ENCODE assay signal across 7 cellular contexts in genomic region chr1:235867903-235868469, GRCh38. TPM values are rescaled to one million over a fixed set of nuclear protein-coding genes. Genes with fewer than 3 reads are reported as not detected.
DNase-seq lines count a peak whose midpoint lies in the region; ATAC-seq and TF ChIP-seq lines count a peak whose summit lies in the region.

No MANE protein-coding gene starts in this region.

- POLR2A ChIA-PET in activated CD8-positive, alpha-beta T cell treated with anti-CD3 and anti-CD28 coated beads, Interleukin-2, amount 10 ng/mL, durations not matched to agents 7 days and 5 days (lab: Charles Lee), result interaction anchor here (0.6 to 4.8 kb wide), 15 partner anchors 9 to 349 kb away, joined by 3 to 65 read pairs (median 4); no protein-coding TSS in a partner anchor

- ATAC-seq in GM19372 (IDR thresholded peaks at IDR 0.05; ENCODE audit: low read depth, unreplicated experiment) (peak; percentile 22), HG03378 (IDR thresholded peaks at IDR 0.05; ENCODE audit: unreplicated experiment) (peak; percentile 53)
- peak; percentile 20 for ATAC-seq in activated CD8-positive, alpha-beta T cell treated with anti-CD3 and anti-CD28 coated beads, Interleukin-2, amount 10 ng/mL, durations not matched to agents 7 days and 5 days

- no peak for TF ChIP-seq RAD21 in liver (IDR thresholded peaks at IDR 0.05)

- peaks cover 32% of the 10 kb centered on the region for H3K4me1 Mint-ChIP-seq in activated CD8-positive, alpha-beta T cell treated with anti-CD3 and anti-CD28 coated beads, Interleukin-2, amount 10 ng/mL, durations not matched to agents 7 days and 5 days (ENCODE audit: low read depth)

- H3K36me3 ChIP-seq in liver (ENCODE audit: control insufficient read depth in 4 of 4, insufficient read depth in 3 of 4, low read depth in 1 of 4, low read length in 3 of 4) (no peaks in the 10 kb centered on the region), vagina (no peaks in the 10 kb centered on the region)

- H3K4me3 ChIP-seq in liver (ENCODE audit: low read depth in 1 of 3, low read length in 3 of 3), result no peak overlapping the region
- no peak overlapping the region for H3K4me3 ChIP-seq in vagina

- H3K27me3 Mint-ChIP-seq in activated CD8-positive, alpha-beta T cell treated with anti-CD3 and anti-CD28 coated beads, Interleukin-2, amount 10 ng/mL, durations not matched to agents 7 days and 5 days (ENCODE audit: low read depth), result no peaks in the 10 kb centered on the region

- H3K27ac ChIP-seq in liver (ENCODE audit: low read depth in 1 of 2, low read length in 2 of 2) (peak overlapping the region; percentile 71 to 92), vagina (peak overlapping the region; percentile 99)

- TF ChIP-seq CTCF in liver (IDR thresholded peaks at IDR 0.05; ENCODE audit: low read depth, low read length, missing input control), result no peak
- TF ChIP-seq CTCF in vagina (IDR thresholded peaks at IDR 0.05), result no peak

- DNase-seq in activated CD8-positive, alpha-beta T cell treated with anti-CD3 and anti-CD28 coated beads, Interleukin-2, amount 10 ng/mL, durations not matched to agents 7 days and 5 days, result peak; percentile 55
- no peak for DNase-seq in vagina (ENCODE audit: extremely low spot score in 2 of 2)
- no peak for DNase-seq in NCI-H446 treated with DMSO at 0.1 percent for 48 hours (lab: John Stamatoyannopoulos, UW)
- no peak for DNase-seq in OCI-M2 (lab: John Stamatoyannopoulos, UW; ENCODE audit: unreplicated experiment)

- peak overlapping the region; percentile 86 for H3K4me3 Mint-ChIP-seq in activated CD8-positive, alpha-beta T cell treated with anti-CD3 and anti-CD28 coated beads, Interleukin-2, amount 10 ng/mL, durations not matched to agents 7 days and 5 days

- CTCF ChIA-PET in activated CD8-positive, alpha-beta T cell treated with anti-CD3 and anti-CD28 coated beads, Interleukin-2, amount 10 ng/mL, durations not matched to agents 7 days and 5 days (lab: Charles Lee), result interaction anchor here (1.0 to 9.6 kb wide), 6 partner anchors 9 to 105 kb away, joined by 3 to 190 read pairs (median 5); no protein-coding TSS in a partner anchor

- no peaks in the 10 kb centered on the region for H3K27me3 ChIP-seq in liver (ENCODE audit: control insufficient read depth in 4 of 4, insufficient read depth in 4 of 4, low read length in 3 of 4)
- no peaks in the 10 kb centered on the region for H3K27me3 ChIP-seq in vagina

- peak overlapping the region in 1 of 2 donors; percentile 59 for H3K9ac ChIP-seq in liver (ENCODE audit: low read depth in 1 of 2, low read length in 2 of 2)

- WGBS in liver, result 70% methylated on average over 9 of the region's 9 CpGs

- no peak for TF ChIP-seq POLR2A in vagina (IDR thresholded peaks at IDR 0.05)

- peaks cover 0 to 25% (median 8%) of the 10 kb centered on the region in 4 donors for H3K4me1 ChIP-seq in liver (ENCODE audit: control insufficient read depth in 4 of 4, insufficient read depth in 4 of 4, low read length in 3 of 4)
- H3K4me1 ChIP-seq in vagina, result peaks cover 34% of the 10 kb centered on the region

- H3K9me3 ChIP-seq in liver (ENCODE audit: control insufficient read depth in 4 of 4, low read length in 3 of 4) (no peaks in the 10 kb centered on the region), vagina (no peaks in the 10 kb centered on the region)

- H3K9me3 Mint-ChIP-seq in activated CD8-positive, alpha-beta T cell treated with anti-CD3 and anti-CD28 coated beads, Interleukin-2, amount 10 ng/mL, durations not matched to agents 7 days and 5 days (ENCODE audit: insufficient read depth), result no peaks in the 10 kb centered on the region

- peak overlapping the region; percentile 96 for H3K27ac Mint-ChIP-seq in activated CD8-positive, alpha-beta T cell treated with anti-CD3 and anti-CD28 coated beads, Interleukin-2, amount 10 ng/mL, durations not matched to agents 7 days and 5 days

- intact Hi-C loops in vagina (cut with DNase I), result loop anchor here (10.0 kb wide), 2 partner anchors 47 to 107 kb away; no protein-coding TSS in a partner anchor

- peaks cover 5% of the 10 kb centered on the region for H3K36me3 Mint-ChIP-seq in activated CD8-positive, alpha-beta T cell treated with anti-CD3 and anti-CD28 coated beads, Interleukin-2, amount 10 ng/mL, durations not matched to agents 7 days and 5 days (ENCODE audit: low read depth)

TF ChIP-seq in liver, 16 proteins besides CTCF, POLR2A, EP300 and RAD21:
- TF ChIP-seq HNF4A (conservative IDR thresholded peaks at IDR 0.05) (no peak), ZBTB33 (IDR thresholded peaks at IDR 0.05) (no peak)
TF ChIP-seq in liver: peak in this region for 0.

RNA-seq across cellular contexts. Expression of gene LYST, which starts 1.3 kb away (rescaled TPM):
- total RNA-seq in activated CD8-positive, alpha-beta T cell treated with anti-CD3 and anti-CD28 coated beads, Interleukin-2, amount 10 ng/mL, durations not matched to agents 7 days and 5 days, result 10 to 100 TPM; 26.2 to 28.6 TPM
- total RNA-seq in liver (10 to 100 TPM; 19.9 to 45.9 TPM), vagina (52.1 TPM)
- polyA plus RNA-seq in liver, result 1 to 10 TPM; 3.4 to 8.4 TPM
